18 cellular contexts compared by ENCODE assay signal in genomic region chr18:30491815-30492551, GRCh38.
"Had no signal": no experiment of that assay in that cellular context is flagged by ENCODE, and none has a peak within 500 bp of the region (broad histone marks: within the 10 kb centered on the region; RNA-seq: fewer than 3 reads in every experiment).

No MANE protein-coding gene starts in this region.

- H3K4me1 Mint-ChIP-seq: activated naive CD8-positive, alpha-beta T cell treated with anti-CD3 and anti-CD28 coated beads, Interleukin-2, amount 50 U/mL, for 24 hours; central memory CD8-positive, alpha-beta T cell; naive B cell had no signal

- H3K27ac Mint-ChIP-seq: activated naive CD8-positive, alpha-beta T cell treated with anti-CD3 and anti-CD28 coated beads, Interleukin-2, amount 50 U/mL, for 24 hours; naive B cell had no signal

- H3K4me3 Mint-ChIP-seq: activated naive CD8-positive, alpha-beta T cell treated with anti-CD3 and anti-CD28 coated beads, Interleukin-2, amount 50 U/mL, for 24 hours; central memory CD8-positive, alpha-beta T cell; naive B cell; neural crest cell had no signal

- H3K36me3 Mint-ChIP-seq: naive B cell had no signal

- ATAC-seq: activated naive CD8-positive, alpha-beta T cell treated with anti-CD3 and anti-CD28 coated beads, Interleukin-2, amount 50 U/mL, for 24 hours; gastrocnemius medialis; heart left ventricle; left lung had no signal

- H3K4me3 ChIP-seq: colonic mucosa, gastrocnemius medialis, heart left ventricle, left lung, prostate gland, right atrium auricular region, thoracic aorta, upper lobe of left lung had no signal

- H3K27me3 Mint-ChIP-seq: activated naive CD8-positive, alpha-beta T cell treated with anti-CD3 and anti-CD28 coated beads, Interleukin-2, amount 50 U/mL, for 24 hours; central memory CD8-positive, alpha-beta T cell; naive B cell had no signal

- DNase-seq: activated CD4-positive, alpha-beta T cell treated with anti-CD3 and anti-CD28 coated beads, Interleukin-2, amount 50 U/mL, for 1 hour; activated naive CD8-positive, alpha-beta T cell treated with anti-CD3 and anti-CD28 coated beads, Interleukin-2, amount 50 U/mL, for 24 hours; aorta; brain microvascular endothelial cell; colonic mucosa; erythroblast; gastrocnemius medialis; heart left ventricle; left lung; naive B cell; T-helper 1 cell; T-helper 9 cell; upper lobe of left lung had no signal
